In the genomic region with DNA sequence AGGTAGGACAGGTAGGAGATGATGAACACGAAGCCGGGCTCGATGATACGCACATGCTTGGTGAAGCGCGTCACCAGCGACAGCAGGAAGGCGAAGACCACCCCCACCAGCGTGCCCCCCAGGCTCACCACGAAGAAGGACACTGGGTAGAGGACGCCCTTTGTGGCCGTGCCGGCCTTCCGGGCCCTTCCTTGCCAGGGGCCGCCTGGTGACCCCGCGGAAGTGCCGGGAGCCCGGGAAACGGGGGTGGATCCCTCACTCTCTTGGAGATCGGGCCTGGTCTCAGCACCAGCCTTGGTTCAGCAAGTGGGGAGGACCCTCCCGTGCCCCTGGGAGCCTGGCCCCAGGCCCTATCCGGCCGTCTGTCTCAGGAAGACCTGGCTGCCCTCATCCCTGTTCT, we compare ENCODE assay signal across 1 cellular context.
TF ChIP-seq lines count a peak whose summit lies in the region.

No MANE protein-coding gene starts in this region.

TF ChIP-seq in IMR-90, 13 proteins besides CTCF, POLR2A, EP300 and RAD21 (continued from another document):
- TF ChIP-seq MXI1 (IDR thresholded peaks at IDR 0.05; ENCODE audit: borderline replicate concordance, low read depth, low read length): no peak
- no peak for TF ChIP-seq BHLHE40 (IDR thresholded peaks at IDR 0.05; ENCODE audit: low read depth, low read length)
- TF ChIP-seq CEBPB (IDR thresholded peaks at IDR 0.05; ENCODE audit: low read depth, low read length): no peak
- TF ChIP-seq, protein P1, sequence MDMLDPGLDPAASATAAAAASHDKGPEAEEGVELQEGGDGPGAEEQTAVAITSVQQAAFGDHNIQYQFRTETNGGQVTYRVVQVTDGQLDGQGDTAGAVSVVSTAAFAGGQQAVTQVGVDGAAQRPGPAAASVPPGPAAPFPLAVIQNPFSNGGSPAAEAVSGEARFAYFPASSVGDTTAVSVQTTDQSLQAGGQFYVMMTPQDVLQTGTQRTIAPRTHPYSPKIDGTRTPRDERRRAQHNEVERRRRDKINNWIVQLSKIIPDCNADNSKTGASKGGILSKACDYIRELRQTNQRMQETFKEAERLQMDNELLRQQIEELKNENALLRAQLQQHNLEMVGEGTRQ (IDR thresholded peaks at IDR 0.05; ENCODE audit: low read depth, low read length): no peak
- TF ChIP-seq MAZ (IDR thresholded peaks at IDR 0.05; ENCODE audit: borderline replicate concordance, low read depth, low read length): no peak
- TF ChIP-seq ELK1 (IDR thresholded peaks at IDR 0.05; ENCODE audit: borderline replicate concordance, low read depth, low read length): no peak
- no peak for TF ChIP-seq RFX5 (IDR thresholded peaks at IDR 0.05; ENCODE audit: low read depth, low read length)
- TF ChIP-seq NFE2L2 (IDR thresholded peaks at IDR 0.05; ENCODE audit: low read depth, low read length): no peak
- no peak for TF ChIP-seq CHD1 (IDR thresholded peaks at IDR 0.05; ENCODE audit: low read depth, low read length)
